ENCODE assay signal across 9 cellular contexts in the genomic region with DNA sequence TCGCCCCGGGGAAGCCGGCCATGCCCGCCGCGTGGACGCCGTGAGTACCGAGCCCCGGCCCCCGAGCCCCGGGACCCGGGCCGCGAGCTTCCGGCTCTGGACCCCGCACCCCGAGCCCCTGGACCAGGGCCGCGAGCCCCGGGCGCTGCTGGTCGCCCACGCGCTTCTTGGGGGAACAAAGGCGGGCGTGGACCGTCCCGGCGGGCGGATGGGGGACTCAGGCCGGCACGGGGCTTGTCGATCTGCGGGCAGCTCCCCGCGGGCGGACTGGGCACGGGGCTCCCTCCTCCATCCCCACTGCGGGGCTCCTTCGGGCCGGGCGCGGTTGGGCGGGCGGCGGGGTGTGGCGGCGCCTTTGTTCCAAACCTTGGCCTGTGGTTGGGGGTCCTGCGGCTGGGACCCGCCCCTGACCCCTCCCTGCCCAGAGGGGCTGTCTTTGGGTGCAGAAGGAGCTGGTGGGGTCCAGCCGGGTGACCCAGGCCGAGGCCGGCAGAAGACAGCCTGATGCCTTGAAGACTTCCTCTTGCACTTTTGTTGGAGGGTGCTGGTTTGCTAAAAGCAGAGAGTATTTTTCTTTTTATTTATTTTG. TPM values are rescaled to one million over a fixed set of nuclear protein-coding genes. Genes with fewer than 3 reads are reported as not detected.
DNase-seq lines count a peak whose midpoint lies in the region; ATAC-seq, FAIRE-seq and TF ChIP-seq lines count a peak whose summit lies in the region.
"Had no signal": no experiment of that assay in that cellular context is flagged by ENCODE, and none has a peak within 500 bp of the region (broad histone marks: within the 10 kb centered on the region; RNA-seq: fewer than 3 reads in every experiment).

No MANE protein-coding gene starts in this region.

- H3K4me3 Mint-ChIP-seq in activated naive CD4-positive, alpha-beta T cell treated with anti-CD3 and anti-CD28 coated beads, Interleukin-2, amount 50 U/mL, for 24 hours: peak overlapping the region; percentile 74

- H3K9me3 ChIP-seq in body of pancreas (no peaks in the 10 kb centered on the region), lung (ENCODE audit: control insufficient read depth in 2 of 2, insufficient read depth in 1 of 2, low read length in 1 of 2) (no peaks in the 10 kb centered on the region), aorta (ENCODE audit: control insufficient read depth, low read length) (no peaks in the 10 kb centered on the region)

- TF ChIP-seq CTCF in body of pancreas (IDR thresholded peaks at IDR 0.05) (no peak), lung (IDR thresholded peaks at IDR 0.05; ENCODE audit: control extremely low read depth, extremely low read depth) (no peak), D721Med (IDR thresholded peaks at IDR 0.05; ENCODE audit: insufficient read depth, missing control alignments) (no peak)

- H3K4me1 ChIP-seq in body of pancreas (peaks cover 22% of the 10 kb centered on the region), lung (ENCODE audit: control insufficient read depth in 2 of 2, insufficient read depth in 2 of 2, low read length in 2 of 2) (peaks cover 0 to 36% of the 10 kb centered on the region in 2 donors), aorta (ENCODE audit: control insufficient read depth in 1 of 2, insufficient read depth in 2 of 2, low read length in 2 of 2) (no peaks in the 10 kb centered on the region)

- H3K36me3 ChIP-seq in body of pancreas (replicated peaks in 1 of 2; ENCODE audit: insufficient read depth in 1 of 2, low read depth in 2 of 2) (peaks cover 0 to 8% of the 10 kb centered on the region in 2 donors), lung (ENCODE audit: control insufficient read depth in 2 of 2, insufficient read depth in 2 of 2, low read length in 2 of 2) (peaks cover 0 to 41% of the 10 kb centered on the region in 2 donors), aorta (ENCODE audit: control insufficient read depth in 1 of 2, insufficient read depth in 2 of 2, low read length in 1 of 2) (no peaks in the 10 kb centered on the region)

- no peaks in the 10 kb centered on the region for H3K9me3 Mint-ChIP-seq in activated naive CD4-positive, alpha-beta T cell treated with anti-CD3 and anti-CD28 coated beads, Interleukin-2, amount 50 U/mL, for 24 hours

- H3K27ac Mint-ChIP-seq in activated naive CD4-positive, alpha-beta T cell treated with anti-CD3 and anti-CD28 coated beads, Interleukin-2, amount 50 U/mL, for 24 hours: no peak overlapping the region

- H3K27me3 ChIP-seq in body of pancreas: no peaks in the 10 kb centered on the region
- no peaks in the 10 kb centered on the region for H3K27me3 ChIP-seq in lung (ENCODE audit: control insufficient read depth, insufficient read depth)
- H3K27me3 ChIP-seq in aorta (ENCODE audit: control insufficient read depth in 1 of 2, insufficient read depth in 2 of 2, low read length in 1 of 2): no peaks in the 10 kb centered on the region

- no peak for TF ChIP-seq POLR2A in body of pancreas (IDR thresholded peaks at IDR 0.05)

- H3K27me3 Mint-ChIP-seq in activated naive CD4-positive, alpha-beta T cell treated with anti-CD3 and anti-CD28 coated beads, Interleukin-2, amount 50 U/mL, for 24 hours: no peaks in the 10 kb centered on the region

- H3K27ac ChIP-seq in body of pancreas: peak overlapping the region in 2 of 4 donors; percentile 19 to 51
- H3K27ac ChIP-seq in lung (ENCODE audit: low read depth in 1 of 2, low read length in 1 of 2): peak overlapping the region in 1 of 2 donors; percentile 68
- H3K27ac ChIP-seq in aorta (ENCODE audit: low read depth in 1 of 2, low read length in 2 of 2): no peak overlapping the region

- no peak for FAIRE-seq in D721Med (lab: Jason Lieb, UNC)
- FAIRE-seq: colon had no signal

- WGBS in body of pancreas, 2 donors: 2 to 15% methylated on average over 4 to 50 of the region's 54 CpGs
- 4 to 18% methylated on average over 29 to 54 of the region's 54 CpGs for WGBS in lung, 2 donors
- 2 to 3% methylated on average over 43 to 54 of the region's 54 CpGs for WGBS in aorta, 2 donors

- H3K4me3 ChIP-seq in body of pancreas (peak overlapping the region; percentile 13 to 46), lung (peak overlapping the region; percentile 51), aorta (ENCODE audit: low read length in 2 of 2) (peak overlapping the region; percentile 29 to 78)

- H3K4me1 Mint-ChIP-seq in activated naive CD4-positive, alpha-beta T cell treated with anti-CD3 and anti-CD28 coated beads, Interleukin-2, amount 50 U/mL, for 24 hours: peaks cover 52% of the 10 kb centered on the region

- no peak for DNase-seq in activated naive CD4-positive, alpha-beta T cell treated with anti-CD3 and anti-CD28 coated beads, Interleukin-2, amount 50 U/mL, for 16 hours
- DNase-seq in body of pancreas (no peak), lung (ENCODE audit: low spot score) (no peak), aorta (no peak), C1 segment of cervical spinal cord (lab: John Stamatoyannopoulos, UW) (no peak), D721Med (ENCODE audit: insufficient read length, low spot score) (no peak), T-helper 1 cell (no peak)

- H3K36me3 Mint-ChIP-seq in activated naive CD4-positive, alpha-beta T cell treated with anti-CD3 and anti-CD28 coated beads, Interleukin-2, amount 50 U/mL, for 24 hours: peaks cover 6% of the 10 kb centered on the region

- intact Hi-C loops in body of pancreas (cut with DNase I) (no loop called here), aorta (cut with DNase I) (no loop called here)

- peak; percentile 43 for ATAC-seq in body of pancreas
- ATAC-seq in lung (ENCODE audit: insufficient read depth, low FRiP score): no peak
- ATAC-seq in aorta (ENCODE audit: low FRiP score): no peak

RNA-seq across cellular contexts. Expression of gene ADD1, which starts 25.2 kb away (rescaled TPM):
- 100 to 1,000 TPM in 1 of 2 donors, 10 to 100 TPM in 1; 84.1 to 266 TPM for total RNA-seq in body of pancreas
- total RNA-seq in lung: 100 to 1,000 TPM; 300 to 400 TPM
- polyA plus RNA-seq in lung: 100 to 1,000 TPM; 127 to 237 TPM
- total RNA-seq in aorta: 100 to 1,000 TPM; 305 to 351 TPM
- 100 to 1,000 TPM in 1 of 2 donors, 10 to 100 TPM in 1; 98.3 to 263 TPM for polyA plus RNA-seq in aorta

RNA-seq across cellular contexts. Expression of gene SH3BP2, which starts 25.6 kb away (rescaled TPM):
- 10 to 100 TPM; 29.0 to 33.5 TPM for total RNA-seq in body of pancreas
- 100 to 1,000 TPM in 1 of 2 donors, 10 to 100 TPM in 1; 49.9 to 117 TPM for total RNA-seq in lung
- 10 to 100 TPM; 62.9 to 96.7 TPM for polyA plus RNA-seq in lung
- 10 to 100 TPM; 47.8 to 75.4 TPM for total RNA-seq in aorta
- polyA plus RNA-seq in aorta: 10 to 100 TPM in 1 of 2 donors, 1 to 10 TPM in 1; 6.2 to 13.8 TPM
